ENCODE assay signal across 16 cellular contexts in the genomic region with DNA sequence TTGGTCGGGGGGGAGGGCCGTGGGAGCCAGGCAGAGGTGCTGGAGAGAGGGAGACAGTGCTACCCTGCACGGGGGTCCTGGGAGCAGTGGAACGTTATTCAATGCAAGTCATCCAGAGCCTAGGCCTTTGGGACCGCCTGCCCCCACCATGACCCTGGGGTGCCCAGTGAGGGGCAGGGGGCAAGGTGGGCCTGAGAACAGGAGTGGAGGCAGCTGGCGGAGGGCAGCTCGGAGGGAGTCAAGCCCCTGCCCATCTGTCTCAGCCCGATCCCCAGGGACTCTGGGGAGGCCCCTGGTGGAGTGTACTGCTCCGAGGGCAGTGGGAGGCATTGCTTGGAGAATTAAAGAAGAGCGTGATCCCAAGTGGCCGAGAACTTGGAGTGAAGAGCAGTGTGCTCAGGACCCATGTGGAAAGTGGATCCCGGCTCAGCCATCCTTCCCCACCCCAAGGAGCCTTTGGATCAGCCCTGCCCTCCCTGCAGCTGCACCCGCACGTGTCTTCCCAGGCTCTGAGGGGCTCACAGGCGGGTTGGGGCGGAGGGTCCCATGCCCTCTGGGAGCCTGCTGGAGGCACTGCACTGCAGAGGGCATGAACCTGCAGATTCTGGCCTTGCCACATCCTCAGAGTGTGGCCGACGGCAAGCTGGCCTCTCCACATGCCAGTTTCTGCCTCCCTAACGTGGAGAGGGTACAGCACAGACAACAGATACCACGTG. TPM values are rescaled to one million over a fixed set of nuclear protein-coding genes. Genes with fewer than 3 reads are reported as not detected.
DNase-seq lines count a peak whose midpoint lies in the region; ATAC-seq, FAIRE-seq and TF ChIP-seq lines count a peak whose summit lies in the region.
"Had no signal": no experiment of that assay in that cellular context is flagged by ENCODE, and none has a peak within 500 bp of the region (broad histone marks: within the 10 kb centered on the region; RNA-seq: fewer than 3 reads in every experiment).

No MANE protein-coding gene starts in this region.

- in situ Hi-C loops in Panc1 (cut with HindIII; ENCODE audit: low pct_unique_long_range_greater_than_20kb, low sequenced_read_pairs), result no loop called here

- no peak for DNase-seq in activated naive CD4-positive, alpha-beta T cell treated with anti-CD3 and anti-CD28 coated beads, Interleukin-2, amount 10 ng/mL, durations not matched to agents 7 days and 5 days
- no peak for DNase-seq in activated naive CD4-positive, alpha-beta T cell treated with anti-CD3 and anti-CD28 coated beads, Interleukin-2, amount 50 U/mL, for 16 hours
- DNase-seq in Panc1 (ENCODE audit: low read depth, low spot score), result no peak
- DNase-seq in kidney, result peak; percentile 70
- no peak for DNase-seq in suprapubic skin (ENCODE audit: low spot score in 2 of 2)
- no peak for DNase-seq in immature natural killer cell
- DNase-seq: activated naive CD8-positive, alpha-beta T cell treated with anti-CD3 and anti-CD28 coated beads, Interleukin-2, amount 10 ng/mL, durations not matched to agents 7 days and 5 days; cerebellar nuclear complex; DMS 273 treated with DMSO at 0.1 percent for 48 hours; NCI-H2171; stimulated activated naive B cell treated with anti-CD40 and anti-IgM and Interleukin-4, amounts not matched to agents 10 μg/mL and 1 μg/mL and 100 μg/mL, for 72 hours; WERI-Rb-1 had no signal

- H3K27me3 ChIP-seq in Panc1 (ENCODE audit: control insufficient read depth, insufficient read depth, low read length) (no peaks in the 10 kb centered on the region), suprapubic skin (no peaks in the 10 kb centered on the region)

- peak overlapping the region in 1 of 2 donors; percentile 58 for H3K9ac ChIP-seq in kidney (ENCODE audit: low read length in 2 of 2)

- POLR2A ChIA-PET in Panc1 (lab: Charles Lee), result interaction anchor here (0.6 kb wide), 2 partner anchors 120 to 155 kb away, joined by 7 to 10 read pairs; no protein-coding TSS in a partner anchor

- H3K9me3 Mint-ChIP-seq in activated naive CD4-positive, alpha-beta T cell treated with anti-CD3 and anti-CD28 coated beads, Interleukin-2, amount 10 ng/mL, durations not matched to agents 7 days and 5 days, result peaks cover 6% of the 10 kb centered on the region
- H3K9me3 Mint-ChIP-seq in immature natural killer cell, result no peaks in the 10 kb centered on the region
- H3K9me3 Mint-ChIP-seq: activated naive CD8-positive, alpha-beta T cell treated with anti-CD3 and anti-CD28 coated beads, Interleukin-2, amount 10 ng/mL, durations not matched to agents 7 days and 5 days had no signal

- 72% methylated on average over 17 of the region's 20 CpGs for WGBS in suprapubic skin

- TF ChIP-seq POLR2A in suprapubic skin (IDR thresholded peaks at IDR 0.05), result no peak

- peak overlapping the region; percentile 43 for H3K4me3 Mint-ChIP-seq in activated naive CD4-positive, alpha-beta T cell treated with anti-CD3 and anti-CD28 coated beads, Interleukin-2, amount 10 ng/mL, durations not matched to agents 7 days and 5 days
- no peak overlapping the region for H3K4me3 Mint-ChIP-seq in immature natural killer cell
- H3K4me3 Mint-ChIP-seq: stimulated activated naive B cell treated with anti-CD40 and anti-IgM and Interleukin-4, amounts not matched to agents 10 μg/mL and 1 μg/mL and 100 μg/mL, for 72 hours had no signal

- H3K36me3 Mint-ChIP-seq in activated naive CD4-positive, alpha-beta T cell treated with anti-CD3 and anti-CD28 coated beads, Interleukin-2, amount 10 ng/mL, durations not matched to agents 7 days and 5 days, result peaks cover 1% of the 10 kb centered on the region
- no peaks in the 10 kb centered on the region for H3K36me3 Mint-ChIP-seq in immature natural killer cell
- H3K36me3 Mint-ChIP-seq: activated naive CD8-positive, alpha-beta T cell treated with anti-CD3 and anti-CD28 coated beads, Interleukin-2, amount 10 ng/mL, durations not matched to agents 7 days and 5 days had no signal

- no peaks in the 10 kb centered on the region for H3K27me3 Mint-ChIP-seq in activated naive CD4-positive, alpha-beta T cell treated with anti-CD3 and anti-CD28 coated beads, Interleukin-2, amount 10 ng/mL, durations not matched to agents 7 days and 5 days
- H3K27me3 Mint-ChIP-seq in immature natural killer cell (ENCODE audit: low read depth in 3 of 3), result peaks cover 0 to 3% (median 0%) of the 10 kb centered on the region in 3 donors
- H3K27me3 Mint-ChIP-seq: activated naive CD8-positive, alpha-beta T cell treated with anti-CD3 and anti-CD28 coated beads, Interleukin-2, amount 10 ng/mL, durations not matched to agents 7 days and 5 days had no signal

- H3K4me3 ChIP-seq in Panc1 (ENCODE audit: low read depth in 2 of 2, low read length in 2 of 2) (0 out of 4 replicates have a peak overlapping the region, but pooled peaks of 1 of the 2 experiments have one; percentile 44), kidney (ENCODE audit: low read length in 2 of 2) (no peak overlapping the region), suprapubic skin (no peak overlapping the region)
- H3K4me3 ChIP-seq: SK-N-MC had no signal

- no peaks in the 10 kb centered on the region for H3K9me3 ChIP-seq in Panc1 (ENCODE audit: control insufficient read depth, insufficient read depth, low read depth, low read length)
- H3K9me3 ChIP-seq in kidney (ENCODE audit: control insufficient read depth in 1 of 2, low read length in 2 of 2), result peaks cover 0 to 7% of the 10 kb centered on the region in 2 donors
- H3K9me3 ChIP-seq in suprapubic skin, result no peaks in the 10 kb centered on the region

- H3K4me1 ChIP-seq in Panc1 (ENCODE audit: control insufficient read depth, insufficient read depth, low read length), result peaks cover 60% of the 10 kb centered on the region
- H3K4me1 ChIP-seq in kidney (ENCODE audit: control insufficient read depth in 1 of 2, insufficient read depth in 1 of 2, low read depth in 1 of 2, low read length in 2 of 2), result peaks cover 29 to 34% of the 10 kb centered on the region in 2 donors
- H3K4me1 ChIP-seq in suprapubic skin, result peaks cover 31% of the 10 kb centered on the region

- peak overlapping the region; percentile 81 for H3K27ac Mint-ChIP-seq in activated naive CD4-positive, alpha-beta T cell treated with anti-CD3 and anti-CD28 coated beads, Interleukin-2, amount 10 ng/mL, durations not matched to agents 7 days and 5 days
- no peak overlapping the region for H3K27ac Mint-ChIP-seq in immature natural killer cell

- intact Hi-C loops in Panc1 (cut with micrococcal nuclease; ENCODE audit: unreplicated experiment), result loop anchor here (5.0 kb wide), 1 partner anchor 176 kb away; no protein-coding TSS in a partner anchor
- intact Hi-C loops in kidney (cut with DNase I), result no loop called here

- no peak for TF ChIP-seq EP300 in suprapubic skin (IDR thresholded peaks at IDR 0.05)

- no TSS peak for BruUV-seq in Panc1 (replicated peaks; lab: Mats Ljungman, UMichigan)

- TF ChIP-seq CTCF in Panc1 (IDR thresholded peaks at IDR 0.05), result no peak
- TF ChIP-seq CTCF in kidney (IDR thresholded peaks at IDR 0.05; ENCODE audit: borderline replicate concordance, extremely low read depth, insufficient read depth), result no peak
- no peak for TF ChIP-seq CTCF in suprapubic skin (IDR thresholded peaks at IDR 0.05)

- H3K27ac ChIP-seq in Panc1 (ENCODE audit: low read length), result peak overlapping the region; percentile 94
- H3K27ac ChIP-seq in kidney (ENCODE audit: low read depth in 2 of 2, low read length in 2 of 2), result peak overlapping the region; percentile 47 to 89
- H3K27ac ChIP-seq in suprapubic skin, result peak overlapping the region; percentile 76
- H3K27ac ChIP-seq: WERI-Rb-1 had no signal

- no peak for FAIRE-seq in kidney (lab: Jason Lieb, UNC)

- peaks cover 50% of the 10 kb centered on the region for H3K4me1 Mint-ChIP-seq in activated naive CD4-positive, alpha-beta T cell treated with anti-CD3 and anti-CD28 coated beads, Interleukin-2, amount 10 ng/mL, durations not matched to agents 7 days and 5 days
- H3K4me1 Mint-ChIP-seq in immature natural killer cell, result no peaks in the 10 kb centered on the region

- CTCF ChIA-PET in activated naive CD4-positive, alpha-beta T cell treated with anti-CD3 and anti-CD28 coated beads, Interleukin-2, amount 10 ng/mL, durations not matched to agents 7 days and 5 days (lab: Charles Lee), result no interaction called here
- CTCF ChIA-PET in Panc1 (lab: Charles Lee), result interaction anchor here (0.9 kb wide), 1 partner anchor 20 kb away, joined by 3 read pairs; no protein-coding TSS in a partner anchor

- ATAC-seq in Panc1, result peak; percentile 12
- ATAC-seq in GM18870 (IDR thresholded peaks at IDR 0.05; ENCODE audit: unreplicated experiment), result no peak
- ATAC-seq in HG02642 (IDR thresholded peaks at IDR 0.05; ENCODE audit: poor library complexity, unreplicated experiment), result no peak

- H3K36me3 ChIP-seq in Panc1 (ENCODE audit: control insufficient read depth, insufficient read depth, low read length), result no peaks in the 10 kb centered on the region
- no peaks in the 10 kb centered on the region for H3K36me3 ChIP-seq in kidney (ENCODE audit: control insufficient read depth in 1 of 2, insufficient read depth in 2 of 2, low read length in 2 of 2)
- no peaks in the 10 kb centered on the region for H3K36me3 ChIP-seq in suprapubic skin
- H3K36me3 ChIP-seq: WERI-Rb-1 had no signal

RNA-seq across cellular contexts. Expression of gene SMIM38, which starts 34.0 kb away (rescaled TPM):
- total RNA-seq in Panc1 (2021; ENCODE audit: unreplicated experiment) (0.46 TPM), kidney (0.63 TPM), suprapubic skin (1 to 10 TPM in 1 of 4 donors, under 1 TPM in 2, not detected in 1; 0.26 to 3.1 (median 0.31) TPM)
- polyA plus RNA-seq in Panc1 (2012; ENCODE audit: insufficient read length), result 0.15 TPM
- polyA plus RNA-seq in kidney (ENCODE audit: insufficient read depth, low read depth, low replicate concordance) (0.19 TPM), immature natural killer cell (not detected)
- total RNA-seq: endothelial cell of umbilical vein had no signal
